8 cellular contexts compared by ENCODE assay signal in the genomic region with DNA sequence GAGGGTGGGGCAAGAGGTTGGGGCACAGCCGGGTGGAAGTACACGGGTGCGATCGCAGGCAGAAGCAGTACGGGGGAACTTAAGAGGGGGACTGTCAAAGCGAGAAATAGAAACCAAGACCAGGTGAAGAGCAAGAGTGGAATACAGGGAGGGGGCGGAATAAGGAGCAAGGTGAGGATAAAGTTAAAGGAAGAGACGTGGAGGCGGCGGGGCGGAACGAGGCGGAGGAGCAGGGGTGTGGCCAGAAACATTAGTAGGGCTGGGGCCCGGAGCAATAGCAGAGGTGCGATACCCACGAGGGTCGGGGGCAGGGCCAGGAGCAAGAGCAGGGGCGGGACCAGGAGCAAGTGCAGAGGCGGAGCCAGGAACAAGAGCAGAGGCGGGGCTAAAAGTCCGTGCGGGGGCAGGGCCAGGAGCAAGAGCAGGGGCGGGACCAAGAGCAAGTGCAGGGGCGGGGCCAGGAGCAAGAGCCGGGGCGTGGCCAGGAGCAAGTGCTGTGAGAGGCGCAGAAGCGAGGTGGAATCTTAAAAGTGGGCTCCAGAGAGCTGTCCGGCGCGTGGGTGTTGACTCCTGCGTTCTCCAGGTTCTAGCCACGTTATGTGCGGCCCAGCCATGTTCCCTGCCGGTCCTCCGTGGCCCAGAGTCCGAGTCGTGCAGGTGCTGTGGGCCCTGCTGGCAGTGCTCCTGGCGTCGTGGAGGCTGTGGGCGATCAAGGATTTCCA.
A peak's percentile ranks its signal among the peaks of the same experiment; 100 is the strongest.
DNase-seq lines count a peak whose midpoint lies in the region; ATAC-seq, FAIRE-seq and TF ChIP-seq lines count a peak whose summit lies in the region.

No MANE protein-coding gene starts in this region.

- peak overlapping the region; percentile 90 for H3K4me3 ChIP-seq in retinal pigment epithelial cell (ENCODE audit: low read length)

- ATAC-seq in HG02981 (IDR thresholded peaks at IDR 0.05; ENCODE audit: unreplicated experiment) = peak; percentile 46

- DNase-seq in GM18507 (ENCODE audit: extremely low spot score, insufficient read length, low read depth) (peak; percentile 89), NCI-H2081 (lab: John Stamatoyannopoulos, UW) (peak; percentile 80 to 90), T1000 (lab: John Stamatoyannopoulos, UW) (peak; percentile 93), astrocyte of the hippocampus (ENCODE audit: low read depth, low spot score) (peak; percentile 96), hippocampal formation (lab: John Stamatoyannopoulos, UW) (peak; percentile 79 to 84), retinal pigment epithelial cell (ENCODE audit: low read depth) (peak; percentile 84), cortex of kidney (lab: John Stamatoyannopoulos, UW) (no peak)

- no peak for TF ChIP-seq CTCF in retinal pigment epithelial cell (conservative IDR thresholded peaks at IDR 0.05; ENCODE audit: low read depth, low read length)

- FAIRE-seq in GM18507 (lab: Jason Lieb, UNC) = no peak
